ENCODE assay signal across 10 cellular contexts in the genomic region with DNA sequence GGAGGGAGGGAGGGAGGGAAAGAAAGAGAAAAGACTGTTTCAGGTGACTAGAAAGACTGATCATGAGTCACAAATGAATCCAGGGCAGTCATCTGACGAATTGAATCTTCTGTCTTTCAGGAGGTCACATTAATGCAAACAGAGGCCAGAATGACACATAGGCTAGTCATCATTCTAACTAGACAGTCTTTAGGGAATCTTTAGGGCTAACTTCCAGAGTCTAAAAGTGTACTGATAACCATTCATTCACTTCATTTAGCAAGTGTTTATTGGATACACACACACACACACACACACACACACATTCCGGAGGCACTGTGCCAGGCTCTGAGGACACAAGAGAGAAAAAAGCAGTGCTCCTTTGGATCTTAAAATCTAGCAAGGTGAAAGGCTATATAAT.
DNase-seq lines count a peak whose midpoint lies in the region; ATAC-seq and TF ChIP-seq lines count a peak whose summit lies in the region.
"Had no signal": no experiment of that assay in that cellular context is flagged by ENCODE, and none has a peak within 500 bp of the region (broad histone marks: within the 10 kb centered on the region; RNA-seq: fewer than 3 reads in every experiment).

No MANE protein-coding gene starts in this region.

- H3K9ac ChIP-seq in PC-3 (ENCODE audit: low read length): no peak overlapping the region

- ATAC-seq in PC-3 (peak; percentile 96), HG02852 (IDR thresholded peaks at IDR 0.05; ENCODE audit: unreplicated experiment) (no peak), GM19397 (IDR thresholded peaks at IDR 0.05; ENCODE audit: unreplicated experiment) (no peak)
- no peak for ATAC-seq in stimulated activated memory B cell treated with anti-CD40 and anti-IgM and Interleukin-4, amounts not matched to agents 10 μg/mL and 1 μg/mL and 100 μg/mL, for 72 hours
- ATAC-seq in stimulated activated naive CD8-positive, alpha-beta T cell treated with anti-CD3 and anti-CD28 coated beads, Interleukin-15, amount 100 ng/mL, for 72 hours: no peak

- no peaks in the 10 kb centered on the region for H3F3A ChIP-seq in PC-3 (ENCODE audit: low read length, unreplicated experiment)

- H3K36me3 Mint-ChIP-seq in stimulated activated memory B cell treated with anti-CD40 and anti-IgM and Interleukin-4, amounts not matched to agents 10 μg/mL and 1 μg/mL and 100 μg/mL, for 72 hours: peaks cover 61% of the 10 kb centered on the region

- no peaks in the 10 kb centered on the region for H3K9me3 ChIP-seq in PC-3 (ENCODE audit: low read length)

- intact Hi-C loops in PC-3 (cut with micrococcal nuclease): loop anchor here (2.0 to 5.0 kb wide), 3 partner anchors 34 to 110 kb away; no protein-coding TSS in a partner anchor

- peak overlapping the region; percentile 83 for H3K27ac Mint-ChIP-seq in stimulated activated memory B cell treated with anti-CD40 and anti-IgM and Interleukin-4, amounts not matched to agents 10 μg/mL and 1 μg/mL and 100 μg/mL, for 72 hours
- no peak overlapping the region for H3K27ac Mint-ChIP-seq in stimulated activated naive CD8-positive, alpha-beta T cell treated with anti-CD3 and anti-CD28 coated beads, Interleukin-15, amount 100 ng/mL, for 72 hours

- H3K9me3 Mint-ChIP-seq in stimulated activated memory B cell treated with anti-CD40 and anti-IgM and Interleukin-4, amounts not matched to agents 10 μg/mL and 1 μg/mL and 100 μg/mL, for 72 hours: no peaks in the 10 kb centered on the region
- no peaks in the 10 kb centered on the region for H3K9me3 Mint-ChIP-seq in stimulated activated naive CD8-positive, alpha-beta T cell treated with anti-CD3 and anti-CD28 coated beads, Interleukin-15, amount 100 ng/mL, for 72 hours
- H3K9me3 Mint-ChIP-seq: central memory CD8-positive, alpha-beta T cell had no signal

- no TSS peak for BruUV-seq in PC-3 (replicated peaks; lab: Mats Ljungman, UMichigan)

- DNase-seq in GM20000 (ENCODE audit: low spot score): peak; percentile 23
- DNase-seq in PC-3: peak; percentile 91
- peak; percentile 99 for DNase-seq in fibroblast of mammary gland (ENCODE audit: low read depth)
- DNase-seq in stimulated activated naive CD8-positive, alpha-beta T cell treated with anti-CD3 and anti-CD28 coated beads, Interleukin-15, amount 100 ng/mL, for 72 hours: no peak
- no peak for DNase-seq in NCI-H526 treated with DMSO at 0.1 percent for 48 hours (lab: John Stamatoyannopoulos, UW)
- DNase-seq: KBM-7 had no signal

- peaks cover 12% of the 10 kb centered on the region for H3K4me1 ChIP-seq in PC-3 (ENCODE audit: insufficient read depth, low read length)

- H3K4me3 Mint-ChIP-seq in stimulated activated memory B cell treated with anti-CD40 and anti-IgM and Interleukin-4, amounts not matched to agents 10 μg/mL and 1 μg/mL and 100 μg/mL, for 72 hours: no peak overlapping the region
- H3K4me3 Mint-ChIP-seq in stimulated activated naive CD8-positive, alpha-beta T cell treated with anti-CD3 and anti-CD28 coated beads, Interleukin-15, amount 100 ng/mL, for 72 hours: no peak overlapping the region
- H3K4me3 Mint-ChIP-seq: central memory CD8-positive, alpha-beta T cell had no signal

- no peaks in the 10 kb centered on the region for H3K79me2 ChIP-seq in PC-3 (ENCODE audit: low read length)

- no peak overlapping the region for H2AFZ ChIP-seq in PC-3 (ENCODE audit: low read length)

- no peaks in the 10 kb centered on the region for H4K20me1 ChIP-seq in PC-3 (ENCODE audit: low read length)

- H3K27ac ChIP-seq in PC-3 (ENCODE audit: low read length): peak overlapping the region; percentile 51; the same call in 1 of the 2 replicates

- H3K4me1 Mint-ChIP-seq in stimulated activated memory B cell treated with anti-CD40 and anti-IgM and Interleukin-4, amounts not matched to agents 10 μg/mL and 1 μg/mL and 100 μg/mL, for 72 hours: peaks cover 93% of the 10 kb centered on the region
- H3K4me1 Mint-ChIP-seq in stimulated activated naive CD8-positive, alpha-beta T cell treated with anti-CD3 and anti-CD28 coated beads, Interleukin-15, amount 100 ng/mL, for 72 hours: no peaks in the 10 kb centered on the region
- H3K4me1 Mint-ChIP-seq: central memory CD8-positive, alpha-beta T cell had no signal

- no peaks in the 10 kb centered on the region for H3K9me2 ChIP-seq in PC-3 (replicated peaks; ENCODE audit: low read length)

- peak overlapping the region; percentile 43; the same call in 1 of the 2 replicates for H3K4me2 ChIP-seq in PC-3 (ENCODE audit: low read length)

- H3K4me3 ChIP-seq in PC-3 (ENCODE audit: low read length) (no peak overlapping the region), fibroblast of mammary gland (ENCODE audit: control insufficient read depth, low read depth, low read length) (no peak overlapping the region)

- no peaks in the 10 kb centered on the region for H3K27me3 Mint-ChIP-seq in stimulated activated memory B cell treated with anti-CD40 and anti-IgM and Interleukin-4, amounts not matched to agents 10 μg/mL and 1 μg/mL and 100 μg/mL, for 72 hours
- H3K27me3 Mint-ChIP-seq in stimulated activated naive CD8-positive, alpha-beta T cell treated with anti-CD3 and anti-CD28 coated beads, Interleukin-15, amount 100 ng/mL, for 72 hours: no peaks in the 10 kb centered on the region

- TF ChIP-seq CTCF in GM20000 (IDR thresholded peaks at IDR 0.05; ENCODE audit: extremely low read depth, missing control alignments) (no peak), PC-3 (conservative IDR thresholded peaks at IDR 0.05; ENCODE audit: low read depth, low read length) (no peak), fibroblast of mammary gland (conservative IDR thresholded peaks at IDR 0.05; ENCODE audit: control insufficient read depth, insufficient read depth, low read depth, low read length) (no peak)

- CTCF ChIA-PET in PC-3 (lab: Charles Lee): no interaction called here

- H3K27me3 ChIP-seq in PC-3 (ENCODE audit: low read length): no peaks in the 10 kb centered on the region

- no peaks in the 10 kb centered on the region for H3K36me3 ChIP-seq in PC-3 (ENCODE audit: low read depth, low read length)

- POLR2A ChIA-PET in PC-3 (lab: Charles Lee; ENCODE audit: unreplicated experiment): no interaction called here

Comparison
In these comparisons a context has a peak if more than half of its experiments do, and no peak if none do; other contexts are left out.
1. DNase-seq: peak in GM20000 (single experiment), PC-3 (single experiment) and fibroblast of mammary gland (single experiment); none in stimulated activated naive CD8-positive, alpha-beta T cell treated with anti-CD3 and anti-CD28 coated beads, Interleukin-15, amount 100 ng/mL, for 72 hours (0 of 2) and NCI-H526 treated with DMSO at 0.1 percent for 48 hours (single experiment).